ENCODE assay signal across 13 cellular contexts in the genomic region with DNA sequence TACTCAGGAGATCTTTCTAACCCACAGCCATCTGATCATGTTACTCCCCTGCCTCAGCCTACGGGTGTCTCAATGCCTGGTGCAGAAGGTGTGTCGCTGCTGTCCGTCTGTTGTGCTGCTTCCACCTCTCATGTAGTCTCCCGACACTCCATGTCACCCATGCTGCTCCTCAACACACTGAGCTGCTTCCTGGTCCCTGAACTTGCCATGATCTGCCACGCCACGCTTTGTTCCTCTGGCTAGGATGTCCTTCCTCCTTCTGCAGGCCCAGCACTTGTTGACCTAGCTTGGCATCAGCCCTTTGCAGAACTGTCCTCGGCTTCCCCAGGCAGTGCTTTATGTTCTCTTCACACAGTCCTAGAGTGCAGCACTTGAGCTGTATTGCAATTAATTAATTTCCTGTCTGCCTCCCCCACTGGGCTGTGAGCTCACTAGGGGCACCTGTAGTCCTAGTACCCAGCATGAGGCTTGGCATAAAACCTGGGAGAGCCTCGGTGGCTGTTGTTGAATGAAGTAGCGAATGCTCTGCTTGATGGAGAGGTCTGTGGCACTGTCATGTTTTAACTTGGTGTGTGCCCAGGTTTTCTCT. TPM values are rescaled to one million over a fixed set of nuclear protein-coding genes. Genes with fewer than 3 reads are reported as not detected.
DNase-seq lines count a peak whose midpoint lies in the region; ATAC-seq and TF ChIP-seq lines count a peak whose summit lies in the region.
"Had no signal": no experiment of that assay in that cellular context is flagged by ENCODE, and none has a peak within 500 bp of the region (broad histone marks: within the 10 kb centered on the region; RNA-seq: fewer than 3 reads in every experiment).

No MANE protein-coding gene starts in this region.

- H3K9me3 Mint-ChIP-seq in CD14-positive monocyte: no peaks in the 10 kb centered on the region
- H3K9me3 Mint-ChIP-seq in WTC11: no peaks in the 10 kb centered on the region
- H3K9me3 Mint-ChIP-seq in naive thymus-derived CD4-positive, alpha-beta T cell: peaks cover 0 to 2% (median 0%) of the 10 kb centered on the region in 11 donors

- no peaks in the 10 kb centered on the region for H3K27me3 Mint-ChIP-seq in CD14-positive monocyte (ENCODE audit: low read depth in 3 of 3)
- H3K27me3 Mint-ChIP-seq in WTC11 (ENCODE audit: low read depth): no peaks in the 10 kb centered on the region
- no peaks in the 10 kb centered on the region for H3K27me3 Mint-ChIP-seq in naive thymus-derived CD4-positive, alpha-beta T cell

- peaks cover 0 to 50% (median 11%) of the 10 kb centered on the region in 3 experiments for H3K36me3 ChIP-seq in naive thymus-derived CD4-positive, alpha-beta T cell (ENCODE audit: control insufficient read depth in 2 of 3, insufficient read depth in 3 of 3, low read length in 3 of 3)

- no peak for TF ChIP-seq CTCF in CD14-positive monocyte (IDR thresholded peaks at IDR 0.05)
- TF ChIP-seq CTCF in WTC11 (IDR thresholded peaks at IDR 0.05): no peak
- no peak for TF ChIP-seq CTCF in GM10266 (IDR thresholded peaks at IDR 0.05; ENCODE audit: control insufficient read depth, insufficient read depth, low read depth, missing control alignments)

- POLR2A ChIA-PET in WTC11 (lab: Charles Lee): no interaction called here
- POLR2A ChIA-PET in naive thymus-derived CD4-positive, alpha-beta T cell (lab: Charles Lee): interaction anchor here (0.6 to 1.5 kb wide), 6 partner anchors 9 to 418 kb away, joined by 3 to 4 read pairs (median 3); a partner anchor contains a TSS

- peaks cover 32% of the 10 kb centered on the region for H3K4me1 Mint-ChIP-seq in CD14-positive monocyte
- H3K4me1 Mint-ChIP-seq in WTC11: peaks cover 38% of the 10 kb centered on the region
- peaks cover 39 to 63% (median 54%) of the 10 kb centered on the region in 7 donors for H3K4me1 Mint-ChIP-seq in naive thymus-derived CD4-positive, alpha-beta T cell

- no peaks in the 10 kb centered on the region for H3K9me3 ChIP-seq in naive thymus-derived CD4-positive, alpha-beta T cell (ENCODE audit: control insufficient read depth in 2 of 3, low read length in 3 of 3)

- no peaks in the 10 kb centered on the region for H3K27me3 ChIP-seq in naive thymus-derived CD4-positive, alpha-beta T cell (ENCODE audit: control insufficient read depth in 2 of 2, insufficient read depth in 2 of 2, low read length in 2 of 2)
- H3K27me3 ChIP-seq: foreskin keratinocyte had no signal

- intact Hi-C loops in CD14-positive monocyte (cut with micrococcal nuclease): no loop called here
- intact Hi-C loops in naive thymus-derived CD4-positive, alpha-beta T cell (cut with micrococcal nuclease): no loop called here

- no peak overlapping the region for H3K4me3 ChIP-seq in naive thymus-derived CD4-positive, alpha-beta T cell (ENCODE audit: low read length)
- H3K4me3 ChIP-seq: GM12878 had no signal

- no peak overlapping the region for H3K27ac ChIP-seq in naive thymus-derived CD4-positive, alpha-beta T cell (ENCODE audit: low read depth, low read length)
- H3K27ac ChIP-seq: foreskin keratinocyte had no signal

- H3K27ac Mint-ChIP-seq in CD14-positive monocyte: peak overlapping the region in 4 of 7 donors; percentile 11 to 31 (median 26)
- H3K27ac Mint-ChIP-seq in WTC11: peak overlapping the region; percentile 61; the same call in 1 of the 2 replicates
- H3K27ac Mint-ChIP-seq in naive thymus-derived CD4-positive, alpha-beta T cell: peak overlapping the region in 5 of 9 donors; percentile 3 to 66 (median 10)

- CTCF ChIA-PET in WTC11 (lab: Charles Lee): interaction anchor here (1.2 to 2.4 kb wide), 3 partner anchors 10 to 54 kb away, joined by 3 to 17 read pairs (median 8); no protein-coding TSS in a partner anchor
- CTCF ChIA-PET in naive thymus-derived CD4-positive, alpha-beta T cell (lab: Charles Lee): interaction anchor here (1.8 kb wide), 1 partner anchor 10 kb away, joined by 7 read pairs; no protein-coding TSS in a partner anchor

- no peak for ATAC-seq in WTC11
- ATAC-seq in naive thymus-derived CD4-positive, alpha-beta T cell: peak; percentile 33
- ATAC-seq in GM18519 (IDR thresholded peaks at IDR 0.05; ENCODE audit: low FRiP score, unreplicated experiment): no peak
- ATAC-seq: foreskin keratinocyte, GM12878 had no signal

- peaks cover 5% of the 10 kb centered on the region in 2 donors for H3K4me1 ChIP-seq in naive thymus-derived CD4-positive, alpha-beta T cell (ENCODE audit: control insufficient read depth in 2 of 2, insufficient read depth in 2 of 2, low read length in 2 of 2)

- DNase-seq in CD14-positive monocyte (ENCODE audit: low spot score): no peak
- DNase-seq in DMS79 (lab: John Stamatoyannopoulos, UW): peak; percentile 42
- no peak for DNase-seq in WTC11 (ENCODE audit: low spot score)
- no peak for DNase-seq in naive thymus-derived CD4-positive, alpha-beta T cell
- no peak for DNase-seq in GM10266 (ENCODE audit: extremely low spot score)
- DNase-seq in epidermal melanocyte (ENCODE audit: insufficient read length, low spot score): no peak
- DNase-seq in NCI-H187 treated with DMSO at 0.1 percent for 48 hours (lab: John Stamatoyannopoulos, UW): no peak
- DNase-seq: foreskin keratinocyte, kidney glomerular epithelial cell, NCI-H2171 treated with DMSO at 0.1 percent for 48 hours, occipital lobe had no signal

- H3K4me3 Mint-ChIP-seq in CD14-positive monocyte: no peak overlapping the region
- H3K4me3 Mint-ChIP-seq in WTC11: no peak overlapping the region
- peak overlapping the region in 1 of 10 donors; percentile 43 for H3K4me3 Mint-ChIP-seq in naive thymus-derived CD4-positive, alpha-beta T cell

- peaks cover 60 to 84% of the 10 kb centered on the region in 2 donors for H3K36me3 Mint-ChIP-seq in CD14-positive monocyte
- H3K36me3 Mint-ChIP-seq in WTC11: peaks cover 43% of the 10 kb centered on the region
- H3K36me3 Mint-ChIP-seq in naive thymus-derived CD4-positive, alpha-beta T cell: peaks cover 6 to 35% (median 16%) of the 10 kb centered on the region in 5 donors

TF ChIP-seq in WTC11, 78 proteins besides CTCF, POLR2A, EP300 and RAD21 (continues in another document):
- TF ChIP-seq, protein P1, sequence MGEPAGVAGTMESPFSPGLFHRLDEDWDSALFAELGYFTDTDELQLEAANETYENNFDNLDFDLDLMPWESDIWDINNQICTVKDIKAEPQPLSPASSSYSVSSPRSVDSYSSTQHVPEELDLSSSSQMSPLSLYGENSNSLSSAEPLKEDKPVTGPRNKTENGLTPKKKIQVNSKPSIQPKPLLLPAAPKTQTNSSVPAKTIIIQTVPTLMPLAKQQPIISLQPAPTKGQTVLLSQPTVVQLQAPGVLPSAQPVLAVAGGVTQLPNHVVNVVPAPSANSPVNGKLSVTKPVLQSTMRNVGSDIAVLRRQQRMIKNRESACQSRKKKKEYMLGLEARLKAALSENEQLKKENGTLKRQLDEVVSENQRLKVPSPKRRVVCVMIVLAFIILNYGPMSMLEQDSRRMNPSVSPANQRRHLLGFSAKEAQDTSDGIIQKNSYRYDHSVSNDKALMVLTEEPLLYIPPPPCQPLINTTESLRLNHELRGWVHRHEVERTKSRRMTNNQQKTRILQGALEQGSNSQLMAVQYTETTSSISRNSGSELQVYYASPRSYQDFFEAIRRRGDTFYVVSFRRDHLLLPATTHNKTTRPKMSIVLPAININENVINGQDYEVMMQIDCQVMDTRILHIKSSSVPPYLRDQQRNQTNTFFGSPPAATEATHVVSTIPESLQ (CRISPR knock-in tag; IDR thresholded peaks at IDR 0.05): no peak
- TF ChIP-seq, protein P2, sequence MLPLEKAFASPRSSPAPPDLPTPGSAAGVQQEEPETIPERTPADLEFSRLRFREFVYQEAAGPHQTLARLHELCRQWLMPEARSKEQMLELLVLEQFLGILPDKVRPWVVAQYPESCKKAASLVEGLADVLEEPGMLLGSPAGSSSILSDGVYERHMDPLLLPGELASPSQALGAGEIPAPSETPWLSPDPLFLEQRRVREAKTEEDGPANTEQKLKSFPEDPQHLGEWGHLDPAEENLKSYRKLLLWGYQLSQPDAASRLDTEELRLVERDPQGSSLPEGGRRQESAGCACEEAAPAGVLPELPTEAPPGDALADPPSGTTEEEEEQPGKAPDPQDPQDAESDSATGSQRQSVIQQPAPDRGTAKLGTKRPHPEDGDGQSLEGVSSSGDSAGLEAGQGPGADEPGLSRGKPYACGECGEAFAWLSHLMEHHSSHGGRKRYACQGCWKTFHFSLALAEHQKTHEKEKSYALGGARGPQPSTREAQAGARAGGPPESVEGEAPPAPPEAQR (CRISPR knock-in tag; IDR thresholded peaks at IDR 0.05): no peak
- no peak for TF ChIP-seq CBFB (CRISPR knock-in tag; IDR thresholded peaks at IDR 0.05; ENCODE audit: low read depth)
- no peak for TF ChIP-seq GRHL2 (CRISPR knock-in tag; IDR thresholded peaks at IDR 0.05; ENCODE audit: insufficient replicate concordance, severe bottlenecking)

RNA-seq across cellular contexts. Expression of a gene that starts 9.5 kb away (rescaled TPM):
- 10 to 100 TPM in 1 of 2 donors, 1 to 10 TPM in 1; 6.7 to 12.7 TPM for polyA plus RNA-seq in CD14-positive monocyte
- total RNA-seq in WTC11 (2021): 98.9 to 108 TPM (median 101 TPM) in 3 replicates
- total RNA-seq in naive thymus-derived CD4-positive, alpha-beta T cell: 100 to 1,000 TPM in 2 of 5 experiments, 10 to 100 TPM in 3; 79.1 to 209 (median 91.9) TPM
- polyA plus RNA-seq in naive thymus-derived CD4-positive, alpha-beta T cell: 10 to 100 TPM; 16.9 to 32.8 TPM

RNA-seq across cellular contexts. Expression of a gene that starts 14.5 kb away (rescaled TPM):
- 1 to 10 TPM; 7.1 to 7.2 TPM for polyA plus RNA-seq in CD14-positive monocyte
- total RNA-seq in WTC11 (2021): 22.2 to 26.2 TPM (median 24.5 TPM) in 3 replicates
- total RNA-seq in naive thymus-derived CD4-positive, alpha-beta T cell: 100 to 1,000 TPM in 2 of 5 experiments, 10 to 100 TPM in 3; 60.6 to 175 (median 74.9) TPM
- 1 to 10 TPM; 7.4 to 8.1 TPM for polyA plus RNA-seq in naive thymus-derived CD4-positive, alpha-beta T cell

RNA-seq across cellular contexts. Expression of a gene that starts 33.5 kb away (rescaled TPM):
- polyA plus RNA-seq in CD14-positive monocyte: 10 to 100 TPM; 58.0 to 71.4 TPM
- total RNA-seq in WTC11 (2021): 131 to 146 TPM (median 135 TPM) in 3 replicates
- 10 to 100 TPM; 45.0 to 92.4 (median 50.6) TPM for total RNA-seq in naive thymus-derived CD4-positive, alpha-beta T cell
- 10 to 100 TPM; 47.3 to 53.1 TPM for polyA plus RNA-seq in naive thymus-derived CD4-positive, alpha-beta T cell

RNA-seq across cellular contexts. Expression of a gene that starts 40.5 kb away (rescaled TPM):
- 10 to 100 TPM; 95.8 to 97.8 TPM for polyA plus RNA-seq in CD14-positive monocyte
- 17.7 to 30.1 TPM (median 18.6 TPM) in 3 replicates for total RNA-seq in WTC11 (2021)
- 100 to 1,000 TPM; 509 to 977 (median 558) TPM for total RNA-seq in naive thymus-derived CD4-positive, alpha-beta T cell
- polyA plus RNA-seq in naive thymus-derived CD4-positive, alpha-beta T cell: 100 to 1,000 TPM; 397 to 696 TPM

RNA-seq across cellular contexts. Expression of a gene that starts 58.8 kb away (rescaled TPM):
- polyA plus RNA-seq in CD14-positive monocyte: 1 to 10 TPM; 1.1 to 1.7 TPM
- 26.5 to 28.3 TPM (median 28.1 TPM) in 3 replicates for total RNA-seq in WTC11 (2021)
- 10 to 100 TPM; 12.2 to 39.9 (median 15.2) TPM for total RNA-seq in naive thymus-derived CD4-positive, alpha-beta T cell
- 10 to 100 TPM in 1 of 2 donors, 1 to 10 TPM in 1; 8.1 to 11.2 TPM for polyA plus RNA-seq in naive thymus-derived CD4-positive, alpha-beta T cell

Comparison
In these comparisons a context has a peak if more than half of its experiments do, and no peak if none do; other contexts are left out.
1. H3K27ac Mint-ChIP-seq: peak in every context shown above with its lines; median percentile 61 in WTC11; 26 in CD14-positive monocyte; 10 in naive thymus-derived CD4-positive, alpha-beta T cell.